25 cellular contexts compared by ENCODE assay signal in the genomic region with DNA sequence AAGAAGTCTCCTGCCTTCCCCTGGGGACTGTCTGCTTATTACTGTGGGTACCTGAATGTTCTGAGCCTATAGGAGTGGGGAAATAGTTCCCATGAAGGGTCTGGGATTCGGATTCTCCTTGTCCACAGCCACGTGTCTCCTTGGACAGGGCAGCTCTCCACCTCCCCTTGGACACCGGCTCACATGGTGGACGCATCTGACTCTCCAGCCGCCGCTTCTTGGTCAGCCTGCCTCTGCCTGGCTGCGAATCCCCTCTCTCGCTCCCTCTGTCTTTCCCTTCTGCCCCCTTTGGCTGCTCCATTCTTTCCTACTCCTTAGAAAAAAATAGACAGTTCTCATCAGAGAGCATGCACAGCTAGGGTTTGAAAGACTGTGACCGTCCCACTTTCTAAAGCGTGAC. TPM values are rescaled to one million over a fixed set of nuclear protein-coding genes. Genes with fewer than 3 reads are reported as not detected.
DNase-seq lines count a peak whose midpoint lies in the region; ATAC-seq and TF ChIP-seq lines count a peak whose summit lies in the region.
"Had no signal": no experiment of that assay in that cellular context is flagged by ENCODE, and none has a peak within 500 bp of the region (broad histone marks: within the 10 kb centered on the region; RNA-seq: fewer than 3 reads in every experiment).

No MANE protein-coding gene starts in this region.

- intact Hi-C loops in lower lobe of right lung (cut with DNase I): no loop called here
- intact Hi-C loops in stomach (cut with DNase I; ENCODE audit: low total_unique reads): no loop called here

- WGBS in stomach, 5 donors: 74 to 84% (median 78%) methylated on average over 10 of the region's 10 CpGs

- no peak for TF ChIP-seq EP300 in stomach (IDR thresholded peaks at IDR 0.05)

- H3K4me1 ChIP-seq in lower lobe of right lung (no peaks in the 10 kb centered on the region), stomach (no peaks in the 10 kb centered on the region)
- H3K4me1 ChIP-seq: SJCRH30, upper lobe of left lung had no signal

- no peak for ATAC-seq in lower lobe of right lung
- ATAC-seq: activated CD8-positive, alpha-beta memory T cell treated with anti-CD3 and anti-CD28 coated beads, Interleukin-2, amount 10 ng/mL, durations not matched to agents 7 days and 5 days; activated T-cell treated with anti-CD3 and anti-CD28 coated beads, Interleukin-2, amount 50 U/mL, for 72 hours; K562; Panc1; WTC11 had no signal

- no peaks in the 10 kb centered on the region for H3K27me3 ChIP-seq in WERI-Rb-1 (ENCODE audit: insufficient read depth, low read depth, severe bottlenecking)
- no peaks in the 10 kb centered on the region for H3K27me3 ChIP-seq in lower lobe of right lung (ENCODE audit: low read depth)
- no peaks in the 10 kb centered on the region for H3K27me3 ChIP-seq in stomach
- H3K27me3 ChIP-seq: SJCRH30, upper lobe of left lung had no signal

- peak; percentile 7 for DNase-seq in activated CD8-positive, alpha-beta memory T cell treated with anti-CD3 and anti-CD28 coated beads for 24 hours
- no peak for DNase-seq in activated CD8-positive, alpha-beta memory T cell treated with anti-CD3 and anti-CD28 coated beads, Interleukin-2, amount 50 U/mL, for 48 hours
- DNase-seq in WERI-Rb-1: peak; percentile 4
- peak; percentile 24 for DNase-seq in lower lobe of right lung
- peak; percentile 13 for DNase-seq in stomach
- no peak for DNase-seq in OCI-M2 (lab: John Stamatoyannopoulos, UW; ENCODE audit: unreplicated experiment)
- DNase-seq in stimulated activated CD4-positive, alpha-beta T cell treated with anti-CD3 and anti-CD28 coated beads, Interleukin-4, amount 100 ng/mL, for 1 hour: no peak
- DNase-seq in epidermal melanocyte (ENCODE audit: insufficient read length, low spot score): no peak
- DNase-seq: activated CD4-positive, alpha-beta T cell treated with anti-CD3 and anti-CD28 coated beads, Interleukin-2, amount 50 U/mL, for 1 hour; activated CD8-positive, alpha-beta memory T cell treated with anti-CD3 and anti-CD28 coated beads, Interleukin-2, amount 10 ng/mL, durations not matched to agents 7 days and 5 days; activated T-cell treated with anti-CD3 and anti-CD28 coated beads, Interleukin-2, amount 50 U/mL, for 72 hours; DND-41; NCI-H1105 treated with DMSO at 0.1 percent for 48 hours; NCI-H2029; NCI-H526 treated with DMSO at 0.1 percent for 48 hours; SJCRH30; T1000 had no signal

- TF ChIP-seq CTCF in WERI-Rb-1 (IDR thresholded peaks at IDR 0.05; ENCODE audit: low read depth, low read length) (no peak), lower lobe of right lung (IDR thresholded peaks at IDR 0.05) (no peak), stomach (IDR thresholded peaks at IDR 0.05) (no peak)

- no peaks in the 10 kb centered on the region for H3K9me3 ChIP-seq in WERI-Rb-1 (ENCODE audit: severe bottlenecking)
- H3K9me3 ChIP-seq in lower lobe of right lung: no peaks in the 10 kb centered on the region
- H3K9me3 ChIP-seq in stomach: no peaks in the 10 kb centered on the region
- H3K9me3 ChIP-seq: SJCRH30, upper lobe of left lung had no signal

- H3K36me3 ChIP-seq in WERI-Rb-1 (no peaks in the 10 kb centered on the region), lower lobe of right lung (no peaks in the 10 kb centered on the region), stomach (no peaks in the 10 kb centered on the region)
- H3K36me3 ChIP-seq: SJCRH30, upper lobe of left lung had no signal

- TF ChIP-seq POLR2A in stomach (IDR thresholded peaks at IDR 0.05): no peak

- H3K4me3 ChIP-seq in WERI-Rb-1 (ENCODE audit: low read depth, low read length): no peak overlapping the region
- no peak overlapping the region for H3K4me3 ChIP-seq in lower lobe of right lung
- H3K4me3 ChIP-seq in stomach: no peak overlapping the region
- H3K4me3 ChIP-seq: K562, SJCRH30, smooth muscle cell, upper lobe of left lung had no signal

- no peak overlapping the region for H3K27ac ChIP-seq in WERI-Rb-1
- H3K27ac ChIP-seq in lower lobe of right lung: no peak overlapping the region
- H3K27ac ChIP-seq in stomach: no peak overlapping the region
- H3K27ac ChIP-seq: 22Rv1, SJCRH30, upper lobe of left lung had no signal

RNA-seq across cellular contexts. Expression of a gene that starts 46.9 kb away (rescaled TPM):
- total RNA-seq in lower lobe of right lung (0.18 TPM), stomach (1 to 10 TPM in 1 of 5 donors, under 1 TPM in 3, not detected in 1; 0.43 to 1.1 (median 0.51) TPM)
- under 1 TPM in 2 of 3 donors, not detected in 1; 0.18 to 0.19 TPM for polyA plus RNA-seq in stomach
- total RNA-seq: MCF 10A, SJCRH30, smooth muscle cell had no signal
- polyA plus RNA-seq: CD14-positive monocyte, K562 had no signal

Comparison
In these comparisons a context has a peak if more than half of its experiments do, and no peak if none do; other contexts are left out.
1. DNase-seq: peak in activated CD8-positive, alpha-beta memory T cell treated with anti-CD3 and anti-CD28 coated beads for 24 hours (single experiment), WERI-Rb-1 (single experiment), lower lobe of right lung (single experiment) and stomach (single experiment); none in activated CD8-positive, alpha-beta memory T cell treated with anti-CD3 and anti-CD28 coated beads, Interleukin-2, amount 50 U/mL, for 48 hours (single experiment), OCI-M2 (single experiment), stimulated activated CD4-positive, alpha-beta T cell treated with anti-CD3 and anti-CD28 coated beads, Interleukin-4, amount 100 ng/mL, for 1 hour (single experiment) and epidermal melanocyte (single experiment).